11 cellular contexts compared by ENCODE assay signal in the genomic region with DNA sequence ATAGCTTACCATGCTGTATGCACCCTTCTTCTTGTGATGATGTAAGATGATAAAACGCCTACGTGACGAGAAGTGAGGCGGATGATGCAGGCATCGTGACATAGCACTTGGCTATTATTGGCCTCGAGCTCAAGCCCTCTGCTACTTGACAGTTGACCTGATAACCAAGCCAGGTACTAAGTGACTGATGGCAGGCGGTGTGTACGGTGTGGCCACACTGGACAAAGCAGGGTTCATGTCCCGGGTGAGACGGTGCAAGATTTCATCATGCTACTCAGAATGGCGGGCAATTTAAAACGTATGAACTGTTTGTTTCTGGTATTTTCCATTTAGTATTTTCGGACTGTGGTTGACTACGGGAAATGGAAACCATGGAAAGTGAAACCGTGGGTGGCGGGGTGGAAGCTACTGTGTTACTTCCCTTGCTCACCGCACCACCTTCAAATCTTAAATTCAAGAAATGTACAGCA. TPM values are rescaled to one million over a fixed set of nuclear protein-coding genes. Genes with fewer than 3 reads are reported as not detected.
DNase-seq lines count a peak whose midpoint lies in the region; ATAC-seq, FAIRE-seq and TF ChIP-seq lines count a peak whose summit lies in the region.
"Had no signal": no experiment of that assay in that cellular context is flagged by ENCODE, and none has a peak within 500 bp of the region (broad histone marks: within the 10 kb centered on the region; RNA-seq: fewer than 3 reads in every experiment).

No MANE protein-coding gene starts in this region.

- POLR2A ChIA-PET in K562 (lab: Yijun Ruan, JAX): interaction anchor here (0.6 to 1.0 kb wide), 4 partner anchors 14 to 309 kb away, joined by 3 read pairs; no protein-coding TSS in a partner anchor

- intact Hi-C loops in cardiac septum (cut with DNase I) (no loop called here), K562 (cut with micrococcal nuclease) (loop anchor here (5.0 kb wide), 1 partner anchor 432 kb away; no protein-coding TSS in a partner anchor)

- H3K36me3 ChIP-seq in cardiac muscle cell: no peaks in the 10 kb centered on the region
- no peaks in the 10 kb centered on the region for H3K36me3 ChIP-seq in OCI-LY3 (replicated peaks; ENCODE audit: low read depth, low read length)
- H3K36me3 ChIP-seq in K562 (ENCODE audit: control insufficient read depth, insufficient read depth, low read length): no peaks in the 10 kb centered on the region
- H3K36me3 ChIP-seq: heart right ventricle had no signal

- FAIRE-seq in K562 (lab: Jason Lieb, UNC) (peak; percentile 68), RCC 7860 (lab: Jason Lieb, UNC) (no peak)

- CTCF ChIA-PET in K562 (lab: Yijun Ruan, JAX; ENCODE audit: low intra/inter-chr PET ratio): no interaction called here

- H4K20me1 ChIP-seq in OCI-LY3 (ENCODE audit: insufficient read depth, low read length): no peaks in the 10 kb centered on the region
- no peaks in the 10 kb centered on the region for H4K20me1 ChIP-seq in K562 (replicated peaks; ENCODE audit: control insufficient read depth, insufficient read depth, low read length)

- peak overlapping the region; percentile 63 for H3K4me2 ChIP-seq in OCI-LY3 (ENCODE audit: low read length)
- H3K4me2 ChIP-seq in K562 (ENCODE audit: insufficient read depth, low read length): peak overlapping the region; percentile 82

- peak; percentile 62; the same call in 1 of the 2 replicates for TF ChIP-seq EP300 in K562 (IDR thresholded peaks at IDR 0.05; ENCODE audit: low read length)

- TF ChIP-seq RAD21 in K562 (CRISPR knock-in tag; conservative IDR thresholded peaks at IDR 0.05 in 1 of 2, IDR thresholded peaks at IDR 0.05 in 1 of 2): no peak

- no peak for TF ChIP-seq POLR2A in K562 (conservative IDR thresholded peaks at IDR 0.05)

- H3K79me2 ChIP-seq in OCI-LY3 (ENCODE audit: low read length) (no peaks in the 10 kb centered on the region), K562 (ENCODE audit: control insufficient read depth, insufficient read depth, low read length) (no peaks in the 10 kb centered on the region)

- WGBS in K562 (ENCODE audit: insufficient coverage, low coverage, missing lambda C conversion rate): 6% methylated on average over 17 of the region's 17 CpGs

- 0 out of 2 replicates have a peak overlapping the region, but pooled peaks have one; percentile 11 for H3K9ac ChIP-seq in OCI-LY3 (ENCODE audit: low read length)
- peak overlapping the region in 1 of 2 experiments; percentile 44; a peak in 2 of 4 replicates for H3K9ac ChIP-seq in K562 (ENCODE audit: insufficient read depth in 1 of 2, low read depth in 2 of 2, low read length in 2 of 2)

- H3K4me3 ChIP-seq in cardiac muscle cell (no peak overlapping the region), OCI-LY3 (ENCODE audit: low read length) (peak overlapping the region; percentile 66), K562 (no peak overlapping the region)
- H3K4me3 ChIP-seq: heart right ventricle, mucosa of descending colon had no signal

- no peaks in the 10 kb centered on the region for H3K9me1 ChIP-seq in K562 (ENCODE audit: control insufficient read depth, insufficient read depth, low read length)

- H2AFZ ChIP-seq in OCI-LY3 (ENCODE audit: low read depth, low read length) (peak overlapping the region; percentile 64; the same call in 1 of the 2 replicates), K562 (ENCODE audit: low read depth, low read length) (peak overlapping the region; percentile 89)

- ATAC-seq in K562: peak; percentile 90
- peak; percentile 34 for ATAC-seq in stimulated activated naive CD8-positive, alpha-beta T cell treated with anti-CD3 and anti-CD28 coated beads, Interleukin-15, Interleukin-2, amounts not matched to agents 100 U/mL and 50 U/mL, for 24 hours
- ATAC-seq: mucosa of descending colon had no signal

- peak in 1 of 2 donors; percentile 53 for DNase-seq in cardiac muscle cell (ENCODE audit: low read depth in 1 of 2, low spot score in 1 of 2)
- no peak for DNase-seq in cardiac septum (ENCODE audit: low spot score)
- DNase-seq in K562 (ENCODE audit: extremely low read depth in 1 of 4, low spot score in 3 of 4): peak in 2 of 4 experiments; percentile 31 to 68
- DNase-seq in stimulated activated naive CD8-positive, alpha-beta T cell treated with anti-CD3 and anti-CD28 coated beads, Interleukin-15, Interleukin-2, amounts not matched to agents 100 U/mL and 50 U/mL, for 24 hours: peak; percentile 49
- no peak for DNase-seq in activated gamma-delta T cell (lab: John Stamatoyannopoulos, UW)
- DNase-seq in RCC 7860 (ENCODE audit: low spot score): no peak
- no peak for DNase-seq in hippocampal formation (lab: John Stamatoyannopoulos, UW)
- DNase-seq: heart right ventricle, mucosa of descending colon, NCI-H1436 had no signal

- H3K27ac ChIP-seq in cardiac muscle cell: peak overlapping the region; percentile 47
- H3K27ac ChIP-seq in OCI-LY3 (ENCODE audit: low read length): no peak overlapping the region
- peak overlapping the region; percentile 61; the same call in 1 of the 3 replicates for H3K27ac ChIP-seq in K562 (ENCODE audit: extremely low read depth, low read depth, low read length)

- TF ChIP-seq CTCF in cardiac muscle cell (IDR thresholded peaks at IDR 0.05; ENCODE audit: low read depth, low read length): no peak
- no peak for TF ChIP-seq CTCF in OCI-LY3 (IDR thresholded peaks at IDR 0.05; ENCODE audit: low read depth, low read length)
- no peak for TF ChIP-seq CTCF in K562 (IDR thresholded peaks at IDR 0.05 in 2 of 3, conservative IDR thresholded peaks at IDR 0.05 in 1 of 3; ENCODE audit: insufficient read depth in 2 of 3, low read depth in 1 of 3, low read length in 3 of 3)

- H3K4me1 ChIP-seq in cardiac muscle cell (ENCODE audit: low read depth) (peaks cover 12% of the 10 kb centered on the region), OCI-LY3 (ENCODE audit: low read length) (peaks cover 15% of the 10 kb centered on the region), K562 (replicated peaks in 1 of 2; ENCODE audit: control insufficient read depth in 2 of 2, insufficient read depth in 2 of 2, low read length in 2 of 2) (peaks cover 7 to 10% of the 10 kb centered on the region in 2 experiments; a peak in 3 of 5 replicates)

- in situ Hi-C loops in K562 (cut with MboI): loop anchor here (25.0 kb wide), 1 partner anchor 432 kb away; a partner anchor contains a TSS

- BruUV-seq in K562 (replicated peaks; lab: Mats Ljungman, UMichigan): no TSS peak

- H3K9me3 ChIP-seq in cardiac muscle cell (ENCODE audit: low read depth): no peaks in the 10 kb centered on the region
- H3K9me3 ChIP-seq in OCI-LY3 (ENCODE audit: insufficient read depth, low read length): no peaks in the 10 kb centered on the region
- H3K9me3 ChIP-seq in K562 (replicated peaks; ENCODE audit: control insufficient read depth, insufficient read depth, low read depth, low read length): no peaks in the 10 kb centered on the region
- H3K9me3 ChIP-seq: heart right ventricle, mucosa of descending colon had no signal

- H3K27me3 ChIP-seq in cardiac muscle cell (no peaks in the 10 kb centered on the region), OCI-LY3 (ENCODE audit: low read depth, low read length) (peaks cover 41% of the 10 kb centered on the region), K562 (ENCODE audit: control insufficient read depth in 2 of 2, insufficient read depth in 2 of 2, low read length in 2 of 2) (peaks cover 0 to 9% of the 10 kb centered on the region in 2 experiments; a peak in 2 of 5 replicates)
- H3K27me3 ChIP-seq: heart right ventricle had no signal

TF ChIP-seq in K562, 482 proteins besides CTCF, POLR2A, EP300 and RAD21 (continues in another document):
- TF ChIP-seq C11orf30 (IDR thresholded peaks at IDR 0.05; ENCODE audit: low read depth) (peak; percentile 76), EGR1 (conservative IDR thresholded peaks at IDR 0.05) (0 out of 2 replicates have a peak, but pooled peaks have one; percentile 39), TEAD1 (CRISPR knock-in tag; IDR thresholded peaks at IDR 0.05) (no peak), SMARCC2 (IDR thresholded peaks at IDR 0.05; ENCODE audit: low read depth) (no peak), DPF2 (IDR thresholded peaks at IDR 0.05) (peak; percentile 47; the same call in 1 of the 2 replicates), NBN (IDR thresholded peaks at IDR 0.05; ENCODE audit: low read depth) (0 out of 2 replicates have a peak, but pooled peaks have one; percentile 29), XRCC3 (IDR thresholded peaks at IDR 0.05) (no peak)
- TF ChIP-seq, protein P1, sequence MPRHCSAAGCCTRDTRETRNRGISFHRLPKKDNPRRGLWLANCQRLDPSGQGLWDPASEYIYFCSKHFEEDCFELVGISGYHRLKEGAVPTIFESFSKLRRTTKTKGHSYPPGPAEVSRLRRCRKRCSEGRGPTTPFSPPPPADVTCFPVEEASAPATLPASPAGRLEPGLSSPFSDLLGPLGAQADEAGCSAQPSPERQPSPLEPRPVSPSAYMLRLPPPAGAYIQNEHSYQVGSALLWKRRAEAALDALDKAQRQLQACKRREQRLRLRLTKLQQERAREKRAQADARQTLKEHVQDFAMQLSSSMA (CRISPR knock-in tag; IDR thresholded peaks at IDR 0.05): no peak

RNA-seq across cellular contexts. Expression of a gene that starts 57.7 kb away (rescaled TPM):
- total RNA-seq in cardiac muscle cell: 1.7 and 3.4 TPM in 2 replicates
- polyA plus RNA-seq in cardiac muscle cell: 3.1 and 6.9 TPM in 2 replicates
- total RNA-seq in cardiac septum: 0.51 TPM
- 0.81 and 1.1 TPM in 2 replicates for total RNA-seq in K562 (2011; cell fraction: chromatin; rRNA removed; ENCODE audit: low replicate concordance)
- 0.33 and 1.2 TPM in 2 replicates for total RNA-seq in K562 (2011; cell fraction: nucleolus; rRNA removed)
- 0.95 TPM in 1 of 2 replicates, not detected in the other for total RNA-seq in K562 (2011; cell fraction: nucleoplasm; rRNA removed)
- total RNA-seq in K562 (2014; rRNA removed): not detected in 2 replicates
- total RNA-seq in K562 (2014; rRNA removed; fragmentation: Illumina TruSeq; extraction: Trizol): 0.11 TPM in 1 of 2 replicates, not detected in the other
- not detected in 2 replicates for total RNA-seq in K562 (2015; rRNA removed; fragmentation: Illumina TruSeq; extraction: Trizol)
- 0.33 TPM in 1 of 2 replicates, not detected in the other for total RNA-seq in K562 (2021)
- polyA plus RNA-seq in K562 (2011; rRNA removed): 0.12 TPM in 1 of 2 replicates, not detected in the other
- 0.18 and 0.24 TPM in 2 replicates for polyA plus RNA-seq in K562 (2011; cell fraction: cytosol; rRNA removed)
- 0.07 and 0.38 TPM in 2 replicates for polyA plus RNA-seq in K562 (2011; cell fraction: nucleus; rRNA removed)
- 0.05 and 0.97 TPM in 2 replicates for polyA plus RNA-seq in K562 (2012)
- polyA plus RNA-seq in K562 (2014; fragmentation: Illumina TruSeq; extraction: Trizol): 0.04 and 0.24 TPM in 2 replicates
- under 1 TPM in 1 of 2 experiments, not detected in 1; 0.04 TPM for polyA plus RNA-seq in K562 (2014; fragmentation: Nextera tagmentation; extraction: Ambion mirVana)
- polyA plus RNA-seq in K562 (2014; rRNA removed): 0.09 TPM in 1 of 2 replicates, not detected in the other
- polyA minus RNA-seq in K562 (2011; rRNA and poly(A)+ RNA removed): 0.09 TPM in 1 of 2 replicates, not detected in the other
- not detected in 2 replicates for polyA minus RNA-seq in K562 (2011; cell fraction: cytosol; rRNA and poly(A)+ RNA removed)
- polyA minus RNA-seq in K562 (2011; cell fraction: nucleus; rRNA and poly(A)+ RNA removed): not detected in 2 replicates
